Comparison of ENCODE assay signal across 17 cellular contexts in genomic region chr4:181662383-181662782, GRCh38.
DNase-seq lines count a peak whose midpoint lies in the region; ATAC-seq, FAIRE-seq and TF ChIP-seq lines count a peak whose summit lies in the region.
"Had no signal": no experiment of that assay in that cellular context is flagged by ENCODE, and none has a peak within 500 bp of the region (broad histone marks: within the 10 kb centered on the region; RNA-seq: fewer than 3 reads in every experiment).

No MANE protein-coding gene starts in this region.

- no peak for TF ChIP-seq POLR2A in H54 (IDR thresholded peaks at IDR 0.05; ENCODE audit: low read depth, low read length)

- DNase-seq in H54 (ENCODE audit: insufficient read length, low spot score) (no peak), NCI-H146 treated with DMSO at 0.1 percent for 48 hours (lab: John Stamatoyannopoulos, UW; ENCODE audit: unreplicated experiment) (peak; percentile 66), fibroblast of lung (ENCODE audit: low read depth in 2 of 2) (peak; percentile 73 to 82), osteoblast (ENCODE audit: insufficient read length, low spot score, missing footprints) (peak; percentile 13), NCI-H446 treated with DMSO at 0.1 percent for 48 hours (lab: John Stamatoyannopoulos, UW) (no peak)
- no peak for DNase-seq in naive thymus-derived CD8-positive, alpha-beta T cell
- DNase-seq in activated CD4-positive, alpha-beta T cell treated with anti-CD3 and anti-CD28 coated beads for 4 hours, result no peak
- DNase-seq: activated CD4-positive, alpha-beta T cell treated with anti-CD3 and anti-CD28 coated beads, Interleukin-2, amount 10 ng/mL, durations not matched to agents 24 days and 14 days; activated naive CD8-positive, alpha-beta T cell treated with anti-CD3 and anti-CD28 coated beads, Interleukin-2, amount 50 U/mL, for 24 hours; cortex of kidney; DMS153; erythroblast; NCI-H187; NCI-H774; stomach had no signal

- no peaks in the 10 kb centered on the region for H4K20me1 ChIP-seq in fibroblast of lung (ENCODE audit: control insufficient read depth, extremely low read depth, insufficient read depth, low read length)
- no peaks in the 10 kb centered on the region for H4K20me1 ChIP-seq in osteoblast (ENCODE audit: insufficient read depth, low read length)

- H3K9me3 ChIP-seq in fibroblast of lung (ENCODE audit: control insufficient read depth, insufficient read depth, low read depth, low read length) (no peaks in the 10 kb centered on the region), osteoblast (ENCODE audit: low read depth, low read length) (no peaks in the 10 kb centered on the region)
- H3K9me3 ChIP-seq: stomach had no signal

- H3K79me2 ChIP-seq in fibroblast of lung (ENCODE audit: control insufficient read depth, insufficient read depth, low read length) (no peaks in the 10 kb centered on the region), osteoblast (ENCODE audit: insufficient read depth, low read length) (no peaks in the 10 kb centered on the region)

- FAIRE-seq in H54 (lab: Jason Lieb, UNC), result peak; percentile 45

- H3K27me3 Mint-ChIP-seq in naive thymus-derived CD8-positive, alpha-beta T cell, result no peaks in the 10 kb centered on the region
- H3K27me3 Mint-ChIP-seq: activated CD4-positive, alpha-beta T cell treated with anti-CD3 and anti-CD28 coated beads, Interleukin-2, amount 10 ng/mL, durations not matched to agents 24 days and 14 days; activated naive CD8-positive, alpha-beta T cell treated with anti-CD3 and anti-CD28 coated beads, Interleukin-2, amount 50 U/mL, for 24 hours had no signal

- no peaks in the 10 kb centered on the region for H3K4me1 ChIP-seq in fibroblast of lung (ENCODE audit: control insufficient read depth, extremely low read depth, insufficient read depth, low read length)
- H3K4me1 ChIP-seq in osteoblast (ENCODE audit: insufficient read depth, low read length), result peaks cover 40% of the 10 kb centered on the region

- no peak overlapping the region for H3K27ac ChIP-seq in fibroblast of lung (ENCODE audit: insufficient read depth, low read length)
- peak overlapping the region; percentile 90 for H3K27ac ChIP-seq in osteoblast (ENCODE audit: low read depth, low read length)
- H3K27ac ChIP-seq: stomach had no signal

- H3K9me3 Mint-ChIP-seq in naive thymus-derived CD8-positive, alpha-beta T cell, result peaks cover 0 to 11% (median 0%) of the 10 kb centered on the region in 9 donors
- H3K9me3 Mint-ChIP-seq: activated CD4-positive, alpha-beta T cell treated with anti-CD3 and anti-CD28 coated beads, Interleukin-2, amount 10 ng/mL, durations not matched to agents 24 days and 14 days had no signal

- H2AFZ ChIP-seq in fibroblast of lung (ENCODE audit: low read length) (no peak overlapping the region), osteoblast (ENCODE audit: low read length) (no peak overlapping the region)

- H3K36me3 ChIP-seq in fibroblast of lung (ENCODE audit: control insufficient read depth, insufficient read depth, low read length) (no peaks in the 10 kb centered on the region), osteoblast (ENCODE audit: insufficient read depth, low read length) (no peaks in the 10 kb centered on the region)
- H3K36me3 ChIP-seq: stomach had no signal

- no peak overlapping the region for H3K4me3 Mint-ChIP-seq in naive thymus-derived CD8-positive, alpha-beta T cell
- H3K4me3 Mint-ChIP-seq: activated CD4-positive, alpha-beta T cell treated with anti-CD3 and anti-CD28 coated beads, Interleukin-2, amount 10 ng/mL, durations not matched to agents 24 days and 14 days; activated naive CD8-positive, alpha-beta T cell treated with anti-CD3 and anti-CD28 coated beads, Interleukin-2, amount 50 U/mL, for 24 hours had no signal

- TF ChIP-seq CTCF in fibroblast of lung (conservative IDR thresholded peaks at IDR 0.05 in 1 of 2, IDR thresholded peaks at IDR 0.05 in 1 of 2; ENCODE audit: low read depth in 1 of 2, low read length in 2 of 2) (no peak), osteoblast (IDR thresholded peaks at IDR 0.05; ENCODE audit: extremely low read depth, low read depth, low read length) (no peak)

- H3K27me3 ChIP-seq in fibroblast of lung (ENCODE audit: control insufficient read depth, insufficient read depth, low read length), result no peaks in the 10 kb centered on the region
- H3K27me3 ChIP-seq in osteoblast (ENCODE audit: insufficient read depth, low read length), result no peaks in the 10 kb centered on the region
- H3K27me3 ChIP-seq: stomach had no signal

- H3K4me1 Mint-ChIP-seq in naive thymus-derived CD8-positive, alpha-beta T cell, result no peaks in the 10 kb centered on the region
- H3K4me1 Mint-ChIP-seq: activated CD4-positive, alpha-beta T cell treated with anti-CD3 and anti-CD28 coated beads, Interleukin-2, amount 10 ng/mL, durations not matched to agents 24 days and 14 days; activated naive CD8-positive, alpha-beta T cell treated with anti-CD3 and anti-CD28 coated beads, Interleukin-2, amount 50 U/mL, for 24 hours had no signal

- no peak overlapping the region for H3K27ac Mint-ChIP-seq in naive thymus-derived CD8-positive, alpha-beta T cell
- H3K27ac Mint-ChIP-seq: activated CD4-positive, alpha-beta T cell treated with anti-CD3 and anti-CD28 coated beads, Interleukin-2, amount 10 ng/mL, durations not matched to agents 24 days and 14 days; activated naive CD8-positive, alpha-beta T cell treated with anti-CD3 and anti-CD28 coated beads, Interleukin-2, amount 50 U/mL, for 24 hours had no signal

- no peaks in the 10 kb centered on the region for H3K36me3 Mint-ChIP-seq in naive thymus-derived CD8-positive, alpha-beta T cell

- POLR2A ChIA-PET in naive thymus-derived CD8-positive, alpha-beta T cell (lab: Charles Lee), result no interaction called here

- H3K4me3 ChIP-seq in fibroblast of lung (replicated peaks in 1 of 4; ENCODE audit: control extremely low read depth in 1 of 4, insufficient read depth in 1 of 4, low read depth in 3 of 4, low read length in 4 of 4) (no peak overlapping the region), osteoblast (ENCODE audit: insufficient read depth, low read length) (no peak overlapping the region)
- H3K4me3 ChIP-seq: smooth muscle cell, stomach had no signal

- H3K4me2 ChIP-seq in fibroblast of lung (ENCODE audit: extremely low read depth, insufficient read depth, low read length) (no peak overlapping the region), osteoblast (ENCODE audit: insufficient read depth, low read length) (peak overlapping the region; percentile 49)

- ATAC-seq in naive thymus-derived CD8-positive, alpha-beta T cell, result no peak
- ATAC-seq in GM21825 (IDR thresholded peaks at IDR 0.05; ENCODE audit: unreplicated experiment), result no peak
- ATAC-seq: activated naive CD8-positive, alpha-beta T cell treated with anti-CD3 and anti-CD28 coated beads, Interleukin-2, amount 50 U/mL, for 24 hours had no signal

- H3K9ac ChIP-seq in fibroblast of lung (ENCODE audit: insufficient read depth, low read length), result no peak overlapping the region

Comparison
In these comparisons a context has a peak if more than half of its experiments do, and no peak if none do; other contexts are left out.
1. DNase-seq: peak in NCI-H146 treated with DMSO at 0.1 percent for 48 hours (single experiment), fibroblast of lung (2 of 2) and osteoblast (single experiment); none in H54 (single experiment), naive thymus-derived CD8-positive, alpha-beta T cell (0 of 10), NCI-H446 treated with DMSO at 0.1 percent for 48 hours (single experiment) and activated CD4-positive, alpha-beta T cell treated with anti-CD3 and anti-CD28 coated beads for 4 hours (0 of 2).